Comparison of ENCODE assay signal across 19 cellular contexts in the genomic region with DNA sequence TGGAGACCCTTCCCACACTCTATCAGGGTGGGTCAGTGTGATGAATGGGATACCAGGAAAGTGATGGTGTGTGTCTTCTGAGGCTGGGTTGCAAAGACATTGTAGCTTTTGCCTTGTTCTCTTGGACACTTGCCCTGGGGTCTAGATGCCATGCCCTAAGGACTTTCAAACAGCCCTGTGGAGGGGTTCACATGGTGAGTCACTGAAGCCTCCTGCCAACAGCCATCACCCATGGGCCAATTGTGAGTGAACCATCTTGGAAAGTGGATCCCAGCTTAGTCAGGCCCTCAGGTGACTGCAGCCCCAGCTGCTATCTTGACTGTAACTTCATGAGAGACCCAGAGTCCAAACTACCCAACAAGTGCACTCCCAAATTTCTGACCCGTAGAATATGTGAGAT. TPM values are rescaled to one million over a fixed set of nuclear protein-coding genes. Genes with fewer than 3 reads are reported as not detected.
"Had no signal": no experiment of that assay in that cellular context is flagged by ENCODE, and none has a peak within 500 bp of the region (broad histone marks: within the 10 kb centered on the region; RNA-seq: fewer than 3 reads in every experiment).

No MANE protein-coding gene starts in this region.

- H3K36me3 ChIP-seq: left ventricle myocardium inferior, neutrophil, ovary, right atrium auricular region, right lobe of liver, spleen, tibial nerve, uterus had no signal

- H3K4me1 ChIP-seq: right atrium auricular region, right lobe of liver, spleen, uterus had no signal

- H3K9me3 ChIP-seq: left ventricle myocardium inferior, mucosa of descending colon, neutrophil, ovary, right atrium auricular region, right lobe of liver, spleen, tibial nerve, uterus had no signal

- H3K27me3 ChIP-seq: neutrophil, ovary, right atrium auricular region, right lobe of liver, tibial nerve, uterus had no signal

- H3K27ac ChIP-seq: left ventricle myocardium inferior, neutrophil, ovary, right atrium auricular region, right lobe of liver, spleen, tibial nerve, uterus had no signal

- H3K4me3 ChIP-seq: left ventricle myocardium inferior, lung, mucosa of descending colon, ovary, right atrium auricular region, right lobe of liver, spleen, tibial nerve, uterus had no signal

- DNase-seq: hypothalamus; immature natural killer cell; kidney; left ventricle myocardium inferior; mesendoderm; midbrain; mucosa of descending colon; naive thymus-derived CD8-positive, alpha-beta T cell; ovary; right lobe of liver; small intestine; spleen; stimulated activated CD4-positive, alpha-beta T cell treated with anti-CD3 and anti-CD28 coated beads, Interleukin-4, amount 100 ng/mL, for 24 hours; stimulated activated naive CD4-positive, alpha-beta T cell; uterus had no signal

RNA-seq across cellular contexts. Expression of gene IGFBP5, which starts 25.8 kb away (rescaled TPM):
- total RNA-seq: naive thymus-derived CD8-positive, alpha-beta T cell had no signal
- polyA plus RNA-seq: immature natural killer cell; naive thymus-derived CD8-positive, alpha-beta T cell had no signal
